In genomic region chr12:128853321-128854197, GRCh38 we compare ENCODE assay signal across 9 cellular contexts. TPM values are rescaled to one million over a fixed set of nuclear protein-coding genes. Genes with fewer than 3 reads are reported as not detected.
A peak's percentile ranks its signal among the peaks of the same experiment; 100 is the strongest.
DNase-seq lines count a peak whose midpoint lies in the region; ATAC-seq and TF ChIP-seq lines count a peak whose summit lies in the region.
"Had no signal": no experiment of that assay in that cellular context is flagged by ENCODE, and none has a peak within 500 bp of the region (broad histone marks: within the 10 kb centered on the region; RNA-seq: fewer than 3 reads in every experiment).

Gene GLT1D1 (plus strand): TSS chr12:128853478. CDS start chr12:128853582, 104 bp downstream.

- H3K4me1 ChIP-seq in ascending aorta (no peaks in the 10 kb centered on the region), adrenal gland (replicated peaks in 1 of 2) (no peaks in the 10 kb centered on the region)

- no peaks in the 10 kb centered on the region for H3K36me3 ChIP-seq in ascending aorta
- no peaks in the 10 kb centered on the region for H3K36me3 ChIP-seq in adrenal gland (replicated peaks in 1 of 2)

- DNase-seq in left ventricle myocardium superior, result peak; percentile 32
- DNase-seq in Right ventricle myocardium superior, result no peak
- no peak for DNase-seq in ascending aorta (ENCODE audit: low spot score in 2 of 2)
- DNase-seq in mesenteric fat pad (ENCODE audit: low spot score), result peak; percentile 89
- no peak for DNase-seq in T-helper 9 cell
- DNase-seq in adrenal gland, result no peak
- no peak for DNase-seq in pons (ENCODE audit: low spot score)
- DNase-seq in HPDE6-E6E7 (ENCODE audit: extremely low spot score), result no peak
- DNase-seq: DND-41 had no signal

- peak; percentile 14 for ATAC-seq in left ventricle myocardium superior
- ATAC-seq in Right ventricle myocardium superior (ENCODE audit: poor library complexity), result no peak

- TF ChIP-seq POLR2A in adrenal gland (IDR thresholded peaks at IDR 0.05), result no peak

- 1 to 2% (median 2%) methylated on average over 13 to 115 of the region's 115 CpGs for WGBS in adrenal gland, 4 donors

- H3K4me3 ChIP-seq in ascending aorta, result peak within 1 kb of the TSS; percentile 47 to 61
- peak within 1 kb of the TSS in 1 of 4 donors; percentile 23 for H3K4me3 ChIP-seq in adrenal gland

- H3K27ac ChIP-seq in ascending aorta, result no peak within 1 kb of the TSS
- H3K27ac ChIP-seq in adrenal gland, result no peak within 1 kb of the TSS

- H3K9me3 ChIP-seq in ascending aorta (no peaks in the 10 kb centered on the region), adrenal gland (replicated peaks in 1 of 3) (no peaks in the 10 kb centered on the region)

- intact Hi-C loops in left ventricle myocardium superior (cut with micrococcal nuclease) (no loop called here), Right ventricle myocardium superior (cut with DNase I) (no loop called here), ascending aorta (cut with DNase I) (no loop called here), adrenal gland (cut with DNase I) (no loop called here)

- no peaks in the 10 kb centered on the region for H3K27me3 ChIP-seq in ascending aorta
- peaks cover 12% of the 10 kb centered on the region for H3K27me3 ChIP-seq in adrenal gland

- TF ChIP-seq CTCF in ascending aorta (IDR thresholded peaks at IDR 0.05) (no peak), adrenal gland (IDR thresholded peaks at IDR 0.05) (no peak)

RNA-seq across cellular contexts. Expression of gene GLT1D1, which starts in this region (rescaled TPM):
- 0.45 TPM for total RNA-seq in left ventricle myocardium superior
- total RNA-seq in Right ventricle myocardium superior, result 0.30 TPM
- 9.5 TPM for total RNA-seq in ascending aorta
- total RNA-seq in mesenteric fat pad, result 4.1 TPM
- under 1 TPM in 4 of 8 donors, not detected in 4; 0.18 to 0.50 (median 0.27) TPM for total RNA-seq in adrenal gland
- polyA plus RNA-seq in adrenal gland, result under 1 TPM; 0.07 to 0.40 (median 0.38) TPM

Comparison
In these comparisons a context has a peak if more than half of its experiments do, and no peak if none do; other contexts are left out.
1. Peak in DNase-seq and ATAC-seq in left ventricle myocardium superior; RNA of the gene not detected or under 1 TPM.